In the genomic region with DNA sequence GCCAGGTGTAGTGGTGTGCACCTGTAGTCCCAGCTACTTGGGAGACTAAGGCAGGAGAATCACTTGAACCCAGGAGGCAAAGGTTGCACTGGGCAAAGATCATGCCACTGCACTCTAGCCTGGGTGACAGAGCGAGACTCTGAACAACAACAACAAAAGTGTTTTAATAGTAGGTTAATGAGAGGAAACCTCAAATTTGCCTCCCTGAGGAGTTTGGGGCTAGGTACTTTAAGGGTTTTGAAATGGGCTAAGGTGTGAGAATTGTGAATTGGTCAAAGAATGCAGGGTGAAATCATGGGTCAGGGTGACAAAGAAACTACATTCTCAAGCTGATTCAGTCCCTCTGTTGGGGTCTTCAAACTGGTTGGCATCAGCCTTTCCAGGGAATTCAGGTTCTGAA, we compare ENCODE assay signal across 29 cellular contexts.
"Had no signal": no experiment of that assay in that cellular context is flagged by ENCODE, and none has a peak within 500 bp of the region (broad histone marks: within the 10 kb centered on the region; RNA-seq: fewer than 3 reads in every experiment).

No MANE protein-coding gene starts in this region.

- FAIRE-seq: bronchial epithelial cell, TTC549 had no signal

- H3K36me3 ChIP-seq: ascending aorta, cardiac muscle cell had no signal

- ATAC-seq: activated CD8-positive, alpha-beta memory T cell treated with anti-CD3 and anti-CD28 coated beads, Interleukin-2, amount 10 ng/mL, durations not matched to agents 7 days and 5 days; activated CD8-positive, alpha-beta T cell treated with anti-CD3 and anti-CD28 coated beads, Interleukin-2, amount 10 ng/mL, durations not matched to agents 7 days and 5 days; activated naive CD8-positive, alpha-beta T cell treated with anti-CD3 and anti-CD28 coated beads, Interleukin-2, amount 50 U/mL, for 24 hours had no signal

- H3K9me3 ChIP-seq: ascending aorta had no signal

- H3K27me3 ChIP-seq: ascending aorta, cardiac muscle cell had no signal

- H3K4me1 ChIP-seq: ascending aorta had no signal

- DNase-seq: activated B cell treated with CpG ODN at 0.5 μM for 24 hours; activated CD4-positive, alpha-beta memory T cell treated with anti-CD3 and anti-CD28 coated beads, Interleukin-2, amount 10 ng/mL, durations not matched to agents 7 days and 5 days; activated CD4-positive, alpha-beta T cell treated with anti-CD3 and anti-CD28 coated beads for 48 hours; activated CD4-positive, alpha-beta T cell treated with anti-CD3 and anti-CD28 coated beads, Interleukin-2, amount 10 ng/mL, durations not matched to agents 7 days and 5 days; activated CD4-positive, alpha-beta T cell treated with anti-CD3 and anti-CD28 coated beads, Interleukin-2, amount 50 U/mL, for 48 hours; activated CD4-positive, CD25-positive, alpha-beta regulatory T cell treated with anti-CD3 and anti-CD28 coated beads, Interleukin-2, amount 50 U/mL, for 72 hours; activated CD8-positive, alpha-beta memory T cell treated with anti-CD3 and anti-CD28 coated beads for 24 hours; activated CD8-positive, alpha-beta memory T cell treated with anti-CD3 and anti-CD28 coated beads, Interleukin-2, amount 10 ng/mL, durations not matched to agents 7 days and 5 days; activated CD8-positive, alpha-beta memory T cell treated with anti-CD3 and anti-CD28 coated beads, Interleukin-2, amount 50 U/mL, for 48 hours; activated CD8-positive, alpha-beta T cell treated with anti-CD3 and anti-CD28 coated beads, Interleukin-2, amount 10 ng/mL, durations not matched to agents 7 days and 5 days; activated effector memory CD4-positive, alpha-beta T cell treated with Interleukin-2 at 50 U/mL for 16 hours; activated gamma-delta T cell; activated naive CD4-positive, alpha-beta T cell treated with anti-CD3 and anti-CD28 coated beads, Interleukin-2, amount 10 ng/mL, durations not matched to agents 7 days and 5 days; activated naive CD4-positive, alpha-beta T cell treated with Interleukin-2 at 50 U/mL for 16 hours; activated naive CD8-positive, alpha-beta T cell treated with anti-CD3 and anti-CD28 coated beads, Interleukin-2, amount 10 ng/mL, durations not matched to agents 7 days and 5 days; activated naive CD8-positive, alpha-beta T cell treated with anti-CD3 and anti-CD28 coated beads, Interleukin-2, amount 50 U/mL, for 24 hours; activated T-cell treated with anti-CD3 and anti-CD28 coated beads, Interleukin-2, amount 50 U/mL, for 24 hours; activated T-cell treated with anti-CD3 and anti-CD28 coated beads, Interleukin-2, amount 50 U/mL, for 48 hours; amygdala; anterior cingulate cortex; caudate nucleus; cerebellar nuclear complex; T-helper 2 cell; T-helper 9 cell had no signal

- H3K4me3 ChIP-seq: ascending aorta, cardiac muscle cell had no signal

- H3K27ac ChIP-seq: ascending aorta, cardiac muscle cell, VCaP had no signal
